In the genomic region with DNA sequence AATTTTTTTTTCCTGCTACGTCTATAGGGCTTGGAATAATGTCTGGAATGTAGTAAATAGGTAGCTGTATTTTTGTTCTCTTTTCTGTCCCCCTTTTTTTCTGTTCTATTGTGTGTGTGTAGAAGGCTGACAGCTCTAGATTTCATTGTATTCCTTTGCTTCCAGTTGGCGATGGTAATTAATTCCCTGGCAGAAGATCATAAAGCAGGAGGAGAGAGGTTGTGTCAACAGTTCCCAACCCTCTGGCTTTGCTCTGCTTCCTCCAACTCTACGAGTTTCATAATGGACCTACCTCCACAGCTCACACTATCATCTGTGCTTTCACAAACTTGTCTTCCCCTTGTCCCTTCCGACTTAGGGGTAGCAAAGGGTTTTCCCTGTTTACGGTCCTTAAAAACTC, we compare ENCODE assay signal across 15 cellular contexts.
A peak's percentile ranks its signal among the peaks of the same experiment; 100 is the strongest.
DNase-seq lines count a peak whose midpoint lies in the region.
"Had no signal": no experiment of that assay in that cellular context is flagged by ENCODE, and none has a peak within 500 bp of the region (broad histone marks: within the 10 kb centered on the region; RNA-seq: fewer than 3 reads in every experiment).

No MANE protein-coding gene starts in this region.

- DNase-seq in DMS153 treated with DMSO at 0.1 percent for 48 hours (lab: John Stamatoyannopoulos, UW; ENCODE audit: unreplicated experiment) = peak; percentile 73
- DNase-seq in NCI-H1417 (lab: John Stamatoyannopoulos, UW) = peak in 2 of 3 experiments; percentile 13 to 67
- DNase-seq in NCI-H446 treated with DMSO at 0.1 percent for 48 hours (lab: John Stamatoyannopoulos, UW) = peak; percentile 70
- peak; percentile 82 for DNase-seq in cerebellum (ENCODE audit: low spot score)
- no peak for DNase-seq in posterior cingulate gyrus
- no peak for DNase-seq in KG1 (lab: John Stamatoyannopoulos, UW)
- no peak for DNase-seq in SIG-M5 treated with dmso at 0.1 percent for 504 hours (lab: John Stamatoyannopoulos, UW; ENCODE audit: unreplicated experiment)
- DNase-seq: activated CD4-positive, alpha-beta T cell treated with anti-CD3 and anti-CD28 coated beads, Interleukin-2, amount 50 U/mL, for 4 hours; activated effector memory CD4-positive, alpha-beta T cell treated with Interleukin-2 at 50 U/mL for 16 hours; KBM-7; left ventricle myocardium superior; midbrain; natural killer cell; NK-92 treated with Interleukin-12 subunit alpha and Interleukin-12 subunit beta, amount 100 ng/mL, for 24 hours; SK-N-SH had no signal

- intact Hi-C loops in posterior cingulate gyrus (cut with DNase I) = no loop called here

Comparison
In these comparisons a context has a peak if more than half of its experiments do, and no peak if none do; other contexts are left out.
1. DNase-seq: peak in DMS153 treated with DMSO at 0.1 percent for 48 hours (single experiment), NCI-H1417 (2 of 3), NCI-H446 treated with DMSO at 0.1 percent for 48 hours (single experiment) and cerebellum (single experiment); none in posterior cingulate gyrus (0 of 10), KG1 (single experiment) and SIG-M5 treated with dmso at 0.1 percent for 504 hours (single experiment).